Comparison of ENCODE assay signal across 8 cellular contexts in genomic region chr5:177300236-177300880, GRCh38. TPM values are rescaled to one million over a fixed set of nuclear protein-coding genes. Genes with fewer than 3 reads are reported as not detected.
A peak's percentile ranks its signal among the peaks of the same experiment; 100 is the strongest.
DNase-seq lines count a peak whose midpoint lies in the region; TF ChIP-seq lines count a peak whose summit lies in the region.

No MANE protein-coding gene starts in this region.

- DNase-seq in ELF-1 (ENCODE audit: low read depth, low spot score) (peak; percentile 57), HEK293T (ENCODE audit: extremely low spot score) (peak; percentile 71), glomerular visceral epithelial cell (ENCODE audit: extremely low spot score) (peak; percentile 77), pulmonary artery endothelial cell (ENCODE audit: low read depth, low spot score) (peak; percentile 70), DMS153 treated with DMSO at 0.1 percent for 48 hours (lab: John Stamatoyannopoulos, UW; ENCODE audit: unreplicated experiment) (no peak), NCI-H446 treated with DMSO at 0.1 percent for 48 hours (lab: John Stamatoyannopoulos, UW) (no peak)
- peak; percentile 68 for DNase-seq in activated T-helper 2 cell treated with anti-CD3 and anti-CD28 coated beads, Interferon-gamma antibody, Interleukin-2, Interleukin-4, amounts not matched to agents 10 μg/mL and 5 μg/mL and 100 μg/mL, durations not matched to agents 14 hours and 24 hours and 36 hours (ENCODE audit: low spot score)

- H3K27me3 Mint-ChIP-seq in activated T-helper 2 cell treated with anti-CD3 and anti-CD28 coated beads, Interferon-gamma antibody, Interleukin-2, Interleukin-4, amounts not matched to agents 10 μg/mL and 5 μg/mL and 100 μg/mL, durations not matched to agents 14 hours and 24 hours and 36 hours (ENCODE audit: low read depth) = no peaks in the 10 kb centered on the region

- peaks cover 49% of the 10 kb centered on the region for H3K4me1 ChIP-seq in OCI-LY1 (ENCODE audit: insufficient read depth, low read length, severe bottlenecking)

- H3K9ac ChIP-seq in OCI-LY1 (ENCODE audit: low read length) = peak overlapping the region; percentile 1; the same call in 1 of the 2 replicates

- peak overlapping the region; percentile 64 for H3K4me3 Mint-ChIP-seq in activated T-helper 2 cell treated with anti-CD3 and anti-CD28 coated beads, Interferon-gamma antibody, Interleukin-2, Interleukin-4, amounts not matched to agents 10 μg/mL and 5 μg/mL and 100 μg/mL, durations not matched to agents 14 hours and 24 hours and 36 hours (ENCODE audit: low read depth)

- intact Hi-C loops in activated T-helper 2 cell treated with anti-CD3 and anti-CD28 coated beads, Interferon-gamma antibody, Interleukin-2, Interleukin-4, amounts not matched to agents 10 μg/mL and 5 μg/mL and 100 μg/mL, durations not matched to agents 14 hours and 24 hours and 36 hours (cut with micrococcal nuclease) = loop anchor here (5.0 kb wide), 2 partner anchors 168 to 293 kb away; partner anchors contain the start of genes NSD1 and UIMC1

- POLR2A ChIA-PET in HEK293T (lab: Yijun Ruan, JAX) = no interaction called here

- peaks cover 13% of the 10 kb centered on the region for H3K79me2 ChIP-seq in OCI-LY1 (ENCODE audit: insufficient read depth, low read length)

- no peak overlapping the region for H2AFZ ChIP-seq in OCI-LY1 (ENCODE audit: low read length)

- H4K20me1 ChIP-seq in OCI-LY1 (ENCODE audit: insufficient read depth, low read length) = no peaks in the 10 kb centered on the region

- H3K9me3 ChIP-seq in OCI-LY1 (ENCODE audit: low read length) = no peaks in the 10 kb centered on the region

- CTCF ChIA-PET in HEK293T (lab: Yijun Ruan, JAX) = interaction anchor here (5.4 kb wide), 1 partner anchor 10 kb away, joined by 35 read pairs; no protein-coding TSS in a partner anchor

- H3K36me3 ChIP-seq in OCI-LY1 (ENCODE audit: insufficient read depth, low read length) = peaks cover 48% of the 10 kb centered on the region

- H3K4me1 Mint-ChIP-seq in activated T-helper 2 cell treated with anti-CD3 and anti-CD28 coated beads, Interferon-gamma antibody, Interleukin-2, Interleukin-4, amounts not matched to agents 10 μg/mL and 5 μg/mL and 100 μg/mL, durations not matched to agents 14 hours and 24 hours and 36 hours (ENCODE audit: low read depth) = peaks cover 63% of the 10 kb centered on the region

- no peaks in the 10 kb centered on the region for H3K9me2 ChIP-seq in OCI-LY1 (ENCODE audit: low read depth, low read length)

- peak overlapping the region; percentile 88 for H3K27ac Mint-ChIP-seq in activated T-helper 2 cell treated with anti-CD3 and anti-CD28 coated beads, Interferon-gamma antibody, Interleukin-2, Interleukin-4, amounts not matched to agents 10 μg/mL and 5 μg/mL and 100 μg/mL, durations not matched to agents 14 hours and 24 hours and 36 hours

- no peaks in the 10 kb centered on the region for H3K9me3 Mint-ChIP-seq in activated T-helper 2 cell treated with anti-CD3 and anti-CD28 coated beads, Interferon-gamma antibody, Interleukin-2, Interleukin-4, amounts not matched to agents 10 μg/mL and 5 μg/mL and 100 μg/mL, durations not matched to agents 14 hours and 24 hours and 36 hours

- peak overlapping the region; percentile 69 for H3K27ac ChIP-seq in OCI-LY1 (ENCODE audit: low read depth, low read length, poor library complexity, severe bottlenecking)

- no peak for TF ChIP-seq CTCF in OCI-LY1 (IDR thresholded peaks at IDR 0.05; ENCODE audit: low read length)

- H3K4me2 ChIP-seq in OCI-LY1 (ENCODE audit: low read length) = peak overlapping the region; percentile 13; the same call in 1 of the 2 replicates

- no peaks in the 10 kb centered on the region for H3K27me3 ChIP-seq in OCI-LY1 (ENCODE audit: insufficient read depth, low read length)

- H3K36me3 Mint-ChIP-seq in activated T-helper 2 cell treated with anti-CD3 and anti-CD28 coated beads, Interferon-gamma antibody, Interleukin-2, Interleukin-4, amounts not matched to agents 10 μg/mL and 5 μg/mL and 100 μg/mL, durations not matched to agents 14 hours and 24 hours and 36 hours (ENCODE audit: low read depth) = peaks cover 56% of the 10 kb centered on the region

- H3K4me3 ChIP-seq in OCI-LY1 (ENCODE audit: low read depth, low read length, poor library complexity, severe bottlenecking) = no peak overlapping the region

- H3F3A ChIP-seq in OCI-LY1 (ENCODE audit: insufficient read depth, low read length) = no peaks in the 10 kb centered on the region; the same call in 1 of the 2 replicates

TF ChIP-seq in HEK293T, 16 proteins besides CTCF, POLR2A, EP300 and RAD21:
- no peak for TF ChIP-seq FOXM1 (IDR thresholded peaks at IDR 0.05; ENCODE audit: borderline replicate concordance)
- TF ChIP-seq SUZ12 (IDR thresholded peaks at IDR 0.05) = no peak
- no peak for TF ChIP-seq HDGF (IDR thresholded peaks at IDR 0.05; ENCODE audit: borderline replicate concordance)
- peak; percentile 86 for TF ChIP-seq PKNOX1 (IDR thresholded peaks at IDR 0.05)
- no peak for TF ChIP-seq LEF1 (IDR thresholded peaks at IDR 0.05; ENCODE audit: borderline replicate concordance)

RNA-seq across cellular contexts. Expression of gene RAB24, which starts 3.2 kb away (rescaled TPM):
- 17.7 and 19.0 TPM in 2 replicates for total RNA-seq in activated T-helper 2 cell treated with anti-CD3 and anti-CD28 coated beads, Interferon-gamma antibody, Interleukin-2, Interleukin-4, amounts not matched to agents 10 μg/mL and 5 μg/mL and 100 μg/mL, durations not matched to agents 14 hours and 24 hours and 36 hours
- 15.4 and 22.2 TPM in 2 replicates for total RNA-seq in pulmonary artery endothelial cell

RNA-seq across cellular contexts. Expression of gene PRELID1, which starts 3.2 kb away (rescaled TPM):
- 223 and 229 TPM in 2 replicates for total RNA-seq in activated T-helper 2 cell treated with anti-CD3 and anti-CD28 coated beads, Interferon-gamma antibody, Interleukin-2, Interleukin-4, amounts not matched to agents 10 μg/mL and 5 μg/mL and 100 μg/mL, durations not matched to agents 14 hours and 24 hours and 36 hours
- 144 and 147 TPM in 2 replicates for total RNA-seq in pulmonary artery endothelial cell

RNA-seq across cellular contexts. Expression of gene MXD3, which starts 11.3 kb away (rescaled TPM):
- total RNA-seq in activated T-helper 2 cell treated with anti-CD3 and anti-CD28 coated beads, Interferon-gamma antibody, Interleukin-2, Interleukin-4, amounts not matched to agents 10 μg/mL and 5 μg/mL and 100 μg/mL, durations not matched to agents 14 hours and 24 hours and 36 hours = 12.8 and 13.9 TPM in 2 replicates
- 14.0 and 19.8 TPM in 2 replicates for total RNA-seq in pulmonary artery endothelial cell

RNA-seq across cellular contexts. Expression of gene LMAN2, which starts 51.1 kb away (rescaled TPM):
- total RNA-seq in activated T-helper 2 cell treated with anti-CD3 and anti-CD28 coated beads, Interferon-gamma antibody, Interleukin-2, Interleukin-4, amounts not matched to agents 10 μg/mL and 5 μg/mL and 100 μg/mL, durations not matched to agents 14 hours and 24 hours and 36 hours = 130 and 137 TPM in 2 replicates
- 329 and 383 TPM in 2 replicates for total RNA-seq in pulmonary artery endothelial cell

RNA-seq across cellular contexts. Expression of gene RGS14, which starts 57.4 kb away (rescaled TPM):
- 36.2 and 40.5 TPM in 2 replicates for total RNA-seq in activated T-helper 2 cell treated with anti-CD3 and anti-CD28 coated beads, Interferon-gamma antibody, Interleukin-2, Interleukin-4, amounts not matched to agents 10 μg/mL and 5 μg/mL and 100 μg/mL, durations not matched to agents 14 hours and 24 hours and 36 hours
- 3.4 and 7.3 TPM in 2 replicates for total RNA-seq in pulmonary artery endothelial cell

Comparison
In these comparisons a context has a peak if more than half of its experiments do, and no peak if none do; other contexts are left out.
1. DNase-seq: peak in ELF-1 (single experiment), HEK293T (single experiment), activated T-helper 2 cell treated with anti-CD3 and anti-CD28 coated beads, Interferon-gamma antibody, Interleukin-2, Interleukin-4, amounts not matched to agents 10 μg/mL and 5 μg/mL and 100 μg/mL, durations not matched to agents 14 hours and 24 hours and 36 hours (single experiment), glomerular visceral epithelial cell (single experiment) and pulmonary artery endothelial cell (single experiment); none in DMS153 treated with DMSO at 0.1 percent for 48 hours (single experiment) and NCI-H446 treated with DMSO at 0.1 percent for 48 hours (single experiment).